In the genomic region with DNA sequence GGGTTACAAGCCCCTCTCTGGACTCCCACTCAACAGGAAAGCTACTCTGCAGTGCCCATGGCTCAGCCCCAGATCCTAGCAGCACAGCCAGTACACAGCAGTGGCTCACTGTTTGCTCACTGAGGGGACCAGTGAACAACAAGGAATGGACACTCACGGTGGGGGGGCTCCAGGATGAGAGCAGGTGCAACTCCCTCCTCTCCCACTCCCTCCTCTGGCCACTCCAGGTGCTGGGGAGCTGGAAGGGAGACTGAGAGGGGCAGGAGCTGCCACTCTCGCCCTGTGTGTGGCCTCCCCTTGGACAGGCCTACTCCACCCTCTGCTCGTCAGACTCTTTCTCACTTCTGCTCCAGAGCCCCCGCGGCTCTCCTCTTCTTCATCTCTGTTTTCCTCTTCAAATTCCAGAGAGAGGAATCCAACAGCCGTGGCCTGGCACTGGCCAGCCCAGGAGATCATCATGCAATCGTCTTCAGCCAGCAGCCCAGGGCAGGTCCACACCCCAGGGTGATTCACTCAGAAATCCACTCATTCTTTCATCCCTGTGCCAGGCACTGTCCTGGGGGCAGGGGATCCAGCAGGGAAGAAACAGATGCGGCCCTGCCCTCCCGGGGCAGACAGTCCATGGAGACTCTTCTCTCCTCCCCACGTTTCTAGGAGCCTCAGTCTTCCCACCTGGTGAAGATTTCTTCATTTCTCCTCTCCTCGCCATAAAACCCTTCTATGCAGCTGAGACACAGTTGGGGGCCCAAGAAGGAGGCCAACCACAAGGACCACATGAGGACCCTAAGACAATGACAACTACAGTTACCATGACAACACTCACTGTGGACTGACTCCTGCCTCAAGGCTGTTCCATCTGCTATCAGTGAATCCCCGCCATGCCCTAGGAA, we compare ENCODE assay signal across 1 cellular context.
TF ChIP-seq lines count a peak whose summit lies in the region.

No MANE protein-coding gene starts in this region.

TF ChIP-seq in SK-N-SH treated with all-trans-retinoic acid at 6 μM for 48 hours, 23 proteins besides CTCF, POLR2A, EP300 and RAD21 (continued from another document):
- TF ChIP-seq, protein P1, sequence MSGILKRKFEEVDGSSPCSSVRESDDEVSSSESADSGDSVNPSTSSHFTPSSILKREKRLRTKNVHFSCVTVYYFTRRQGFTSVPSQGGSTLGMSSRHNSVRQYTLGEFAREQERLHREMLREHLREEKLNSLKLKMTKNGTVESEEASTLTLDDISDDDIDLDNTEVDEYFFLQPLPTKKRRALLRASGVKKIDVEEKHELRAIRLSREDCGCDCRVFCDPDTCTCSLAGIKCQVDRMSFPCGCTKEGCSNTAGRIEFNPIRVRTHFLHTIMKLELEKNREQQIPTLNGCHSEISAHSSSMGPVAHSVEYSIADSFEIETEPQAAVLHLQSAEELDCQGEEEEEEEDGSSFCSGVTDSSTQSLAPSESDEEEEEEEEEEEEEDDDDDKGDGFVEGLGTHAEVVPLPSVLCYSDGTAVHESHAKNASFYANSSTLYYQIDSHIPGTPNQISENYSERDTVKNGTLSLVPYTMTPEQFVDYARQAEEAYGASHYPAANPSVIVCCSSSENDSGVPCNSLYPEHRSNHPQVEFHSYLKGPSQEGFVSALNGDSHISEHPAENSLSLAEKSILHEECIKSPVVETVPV (CRISPR knock-in tag; IDR thresholded peaks at IDR 0.05), result no peak
- TF ChIP-seq CSDC2 (CRISPR knock-in tag; IDR thresholded peaks at IDR 0.05) (no peak), ESRRG (CRISPR knock-in tag; IDR thresholded peaks at IDR 0.05) (no peak), ARNTL (CRISPR knock-in tag; IDR thresholded peaks at IDR 0.05; ENCODE audit: borderline replicate concordance, low read depth) (no peak)
